Comparison of ENCODE assay signal across 1 cellular context in the genomic region with DNA sequence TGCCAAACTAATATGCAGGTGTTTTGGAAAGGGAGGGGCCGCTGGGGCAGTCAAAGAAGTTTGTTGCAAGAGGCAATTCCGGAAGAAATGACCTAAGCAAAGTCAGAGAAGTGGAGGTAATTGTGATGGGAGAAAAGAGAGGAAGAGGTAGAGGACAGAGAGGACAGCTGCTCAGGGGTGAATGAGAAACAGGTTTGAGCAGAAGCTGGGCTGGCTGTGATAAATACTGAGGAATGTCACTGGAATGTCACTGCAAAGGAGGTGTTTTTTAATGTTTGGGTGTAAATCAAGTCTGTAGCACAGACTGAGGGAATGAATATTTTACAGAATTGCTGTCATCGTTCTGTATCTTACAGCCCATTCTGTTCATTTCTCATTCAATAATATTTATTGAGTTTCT.
TF ChIP-seq lines count a peak whose summit lies in the region.

No MANE protein-coding gene starts in this region.

TF ChIP-seq in GM23338, 12 proteins besides CTCF, POLR2A, EP300 and RAD21 (continued from another document):
- TF ChIP-seq, protein P1, sequence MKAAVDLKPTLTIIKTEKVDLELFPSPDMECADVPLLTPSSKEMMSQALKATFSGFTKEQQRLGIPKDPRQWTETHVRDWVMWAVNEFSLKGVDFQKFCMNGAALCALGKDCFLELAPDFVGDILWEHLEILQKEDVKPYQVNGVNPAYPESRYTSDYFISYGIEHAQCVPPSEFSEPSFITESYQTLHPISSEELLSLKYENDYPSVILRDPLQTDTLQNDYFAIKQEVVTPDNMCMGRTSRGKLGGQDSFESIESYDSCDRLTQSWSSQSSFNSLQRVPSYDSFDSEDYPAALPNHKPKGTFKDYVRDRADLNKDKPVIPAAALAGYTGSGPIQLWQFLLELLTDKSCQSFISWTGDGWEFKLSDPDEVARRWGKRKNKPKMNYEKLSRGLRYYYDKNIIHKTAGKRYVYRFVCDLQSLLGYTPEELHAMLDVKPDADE (IDR thresholded peaks at IDR 0.05), result no peak
- TF ChIP-seq, protein P2, sequence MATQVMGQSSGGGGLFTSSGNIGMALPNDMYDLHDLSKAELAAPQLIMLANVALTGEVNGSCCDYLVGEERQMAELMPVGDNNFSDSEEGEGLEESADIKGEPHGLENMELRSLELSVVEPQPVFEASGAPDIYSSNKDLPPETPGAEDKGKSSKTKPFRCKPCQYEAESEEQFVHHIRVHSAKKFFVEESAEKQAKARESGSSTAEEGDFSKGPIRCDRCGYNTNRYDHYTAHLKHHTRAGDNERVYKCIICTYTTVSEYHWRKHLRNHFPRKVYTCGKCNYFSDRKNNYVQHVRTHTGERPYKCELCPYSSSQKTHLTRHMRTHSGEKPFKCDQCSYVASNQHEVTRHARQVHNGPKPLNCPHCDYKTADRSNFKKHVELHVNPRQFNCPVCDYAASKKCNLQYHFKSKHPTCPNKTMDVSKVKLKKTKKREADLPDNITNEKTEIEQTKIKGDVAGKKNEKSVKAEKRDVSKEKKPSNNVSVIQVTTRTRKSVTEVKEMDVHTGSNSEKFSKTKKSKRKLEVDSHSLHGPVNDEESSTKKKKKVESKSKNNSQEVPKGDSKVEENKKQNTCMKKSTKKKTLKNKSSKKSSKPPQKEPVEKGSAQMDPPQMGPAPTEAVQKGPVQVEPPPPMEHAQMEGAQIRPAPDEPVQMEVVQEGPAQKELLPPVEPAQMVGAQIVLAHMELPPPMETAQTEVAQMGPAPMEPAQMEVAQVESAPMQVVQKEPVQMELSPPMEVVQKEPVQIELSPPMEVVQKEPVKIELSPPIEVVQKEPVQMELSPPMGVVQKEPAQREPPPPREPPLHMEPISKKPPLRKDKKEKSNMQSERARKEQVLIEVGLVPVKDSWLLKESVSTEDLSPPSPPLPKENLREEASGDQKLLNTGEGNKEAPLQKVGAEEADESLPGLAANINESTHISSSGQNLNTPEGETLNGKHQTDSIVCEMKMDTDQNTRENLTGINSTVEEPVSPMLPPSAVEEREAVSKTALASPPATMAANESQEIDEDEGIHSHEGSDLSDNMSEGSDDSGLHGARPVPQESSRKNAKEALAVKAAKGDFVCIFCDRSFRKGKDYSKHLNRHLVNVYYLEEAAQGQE (IDR thresholded peaks at IDR 0.05; ENCODE audit: unreplicated experiment), result no peak
- no peak for TF ChIP-seq ZNF331 (CRISPR knock-in tag; IDR thresholded peaks at IDR 0.05; ENCODE audit: low read depth)
TF ChIP-seq in GM23338: peak in this region for 0.
